Comparison of ENCODE assay signal across 1 cellular context in the genomic region with DNA sequence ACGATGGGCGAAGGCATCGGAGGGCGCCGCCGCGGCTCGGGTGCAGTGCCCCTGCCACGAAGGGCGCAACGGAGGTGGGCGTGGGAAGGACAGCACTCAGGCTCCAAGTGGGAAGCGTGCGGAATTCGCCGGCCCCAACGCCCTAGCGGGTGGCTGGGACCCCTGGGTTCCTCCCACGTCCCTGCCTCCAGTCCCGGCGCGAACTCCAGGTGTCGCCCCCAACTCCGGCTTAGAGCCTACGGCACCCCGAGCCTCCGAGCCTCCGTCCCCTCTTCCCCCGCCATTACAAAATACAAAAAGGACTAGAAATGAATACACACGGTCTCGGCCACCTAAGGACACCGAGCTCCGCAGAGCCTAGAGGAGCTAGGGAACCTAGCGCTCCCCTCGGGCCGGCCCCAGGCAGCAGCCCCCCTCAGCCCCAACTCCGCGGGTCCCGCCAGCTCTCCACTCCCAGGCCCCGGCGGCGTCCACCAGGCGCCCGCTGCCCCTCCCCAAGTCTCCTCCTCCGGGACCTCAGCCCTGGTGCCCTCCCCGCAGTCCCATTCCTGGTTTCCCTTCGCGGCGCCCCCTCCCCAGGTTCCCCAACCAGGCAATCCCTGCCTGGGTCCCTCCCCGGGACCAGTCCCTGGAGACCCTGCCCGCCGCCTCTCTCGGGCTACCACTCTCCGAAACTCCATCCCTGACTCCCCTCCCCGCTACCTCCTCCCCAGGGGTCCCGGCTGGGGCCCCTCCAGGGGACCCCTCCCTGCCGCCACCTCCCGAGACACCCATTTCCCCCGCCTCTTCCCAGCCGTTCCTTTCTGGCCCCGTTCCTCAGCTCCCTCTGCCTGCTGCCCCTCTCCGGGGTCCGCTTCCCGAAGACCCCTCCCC.
TF ChIP-seq lines count a peak whose summit lies in the region.

No MANE protein-coding gene starts in this region.

TF ChIP-seq in HepG2, 621 proteins besides CTCF, POLR2A, EP300 and RAD21 (continued from another document):
- TF ChIP-seq, protein P1, sequence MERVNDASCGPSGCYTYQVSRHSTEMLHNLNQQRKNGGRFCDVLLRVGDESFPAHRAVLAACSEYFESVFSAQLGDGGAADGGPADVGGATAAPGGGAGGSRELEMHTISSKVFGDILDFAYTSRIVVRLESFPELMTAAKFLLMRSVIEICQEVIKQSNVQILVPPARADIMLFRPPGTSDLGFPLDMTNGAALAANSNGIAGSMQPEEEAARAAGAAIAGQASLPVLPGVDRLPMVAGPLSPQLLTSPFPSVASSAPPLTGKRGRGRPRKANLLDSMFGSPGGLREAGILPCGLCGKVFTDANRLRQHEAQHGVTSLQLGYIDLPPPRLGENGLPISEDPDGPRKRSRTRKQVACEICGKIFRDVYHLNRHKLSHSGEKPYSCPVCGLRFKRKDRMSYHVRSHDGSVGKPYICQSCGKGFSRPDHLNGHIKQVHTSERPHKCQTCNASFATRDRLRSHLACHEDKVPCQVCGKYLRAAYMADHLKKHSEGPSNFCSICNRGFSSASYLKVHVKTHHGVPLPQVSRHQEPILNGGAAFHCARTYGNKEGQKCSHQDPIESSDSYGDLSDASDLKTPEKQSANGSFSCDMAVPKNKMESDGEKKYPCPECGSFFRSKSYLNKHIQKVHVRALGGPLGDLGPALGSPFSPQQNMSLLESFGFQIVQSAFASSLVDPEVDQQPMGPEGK (CRISPR knock-in tag; IDR thresholded peaks at IDR 0.05): peak; percentile 16; the same call in 1 of the 2 replicates
- TF ChIP-seq EZH2 (conservative IDR thresholded peaks at IDR 0.05; ENCODE audit: low read depth, low read length) (peak; percentile 89; the same call in 1 of the 2 replicates), HOXA5 (CRISPR knock-in tag; IDR thresholded peaks at IDR 0.05) (no peak), CHCHD3 (CRISPR knock-in tag; IDR thresholded peaks at IDR 0.05) (0 out of 2 replicates have a peak, but pooled peaks have one; percentile 21)
